In the genomic region with DNA sequence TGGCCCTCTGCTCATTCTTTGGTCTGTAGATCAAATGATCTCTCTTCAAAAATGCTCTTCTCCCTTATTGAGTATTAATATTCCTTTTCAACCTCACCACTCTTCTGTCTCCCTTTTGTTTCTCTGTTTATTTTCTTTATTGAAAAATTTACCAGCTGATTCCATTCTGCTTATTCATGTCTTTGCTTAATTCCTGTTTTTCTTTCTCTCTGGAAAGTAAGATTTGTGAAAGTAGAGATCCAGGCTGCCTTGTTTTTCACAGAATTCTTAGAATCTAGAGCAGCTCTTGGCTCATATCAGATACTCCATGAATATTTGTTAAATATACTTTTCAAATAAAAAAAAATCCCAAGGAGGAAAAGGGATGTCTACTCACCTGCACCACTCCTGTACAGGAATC, we compare ENCODE assay signal across 22 cellular contexts.
DNase-seq lines count a peak whose midpoint lies in the region; ATAC-seq, FAIRE-seq and TF ChIP-seq lines count a peak whose summit lies in the region.
"Had no signal": no experiment of that assay in that cellular context is flagged by ENCODE, and none has a peak within 500 bp of the region (broad histone marks: within the 10 kb centered on the region; RNA-seq: fewer than 3 reads in every experiment).

No MANE protein-coding gene starts in this region.

- FAIRE-seq in astrocyte (lab: Jason Lieb, UNC), result no peak
- no peak for FAIRE-seq in GM12891 (lab: Jason Lieb, UNC)
- FAIRE-seq in HepG2 (lab: Jason Lieb, UNC), result no peak
- FAIRE-seq: K562, urothelium cell line had no signal

- TF ChIP-seq EP300 in HepG2 (IDR thresholded peaks at IDR 0.05; ENCODE audit: low read depth in 2 of 2, low read length in 2 of 2) (no peak), HepG2 (CRISPR knock-in tag; IDR thresholded peaks at IDR 0.05; ENCODE audit: borderline replicate concordance) (no peak)

- no peaks in the 10 kb centered on the region for H3K9me3 Mint-ChIP-seq in activated T-cell treated with anti-CD3 and anti-CD28 coated beads, Interleukin-2, amount 50 U/mL, for 24 hours
- H3K9me3 Mint-ChIP-seq in astrocyte (ENCODE audit: unreplicated experiment), result no peaks in the 10 kb centered on the region

- peak overlapping the region; percentile 81 for H3K27ac Mint-ChIP-seq in activated T-cell treated with anti-CD3 and anti-CD28 coated beads, Interleukin-2, amount 50 U/mL, for 24 hours
- no peak overlapping the region for H3K27ac Mint-ChIP-seq in astrocyte (ENCODE audit: unreplicated experiment)

- DNase-seq in activated T-cell treated with anti-CD3 and anti-CD28 coated beads, Interleukin-2, amount 50 U/mL, for 24 hours, result no peak
- DNase-seq in activated T-cell treated with anti-CD3 and anti-CD28 coated beads, Interleukin-2, amount 50 U/mL, for 48 hours, result no peak
- DNase-seq in Karpas-422, result peak; percentile 6
- no peak for DNase-seq in astrocyte (ENCODE audit: low read depth)
- DNase-seq in GM12891 (ENCODE audit: insufficient read length, low spot score), result no peak
- DNase-seq in HepG2 (ENCODE audit: low spot score), result no peak
- no peak for DNase-seq in tibial artery
- DNase-seq: activated CD4-positive, alpha-beta T cell treated with anti-CD3 and anti-CD28 coated beads, Interleukin-2, amount 50 U/mL, for 4 hours; activated T-cell treated with anti-CD3 and anti-CD28 coated beads for 4 hours; DMS79 treated with DMSO at 0.1 percent for 48 hours; effector CD8-positive, alpha-beta T cell; gastrocnemius medialis; MV-4-11; NCI-H2029; NCI-H446; NK-92 treated with Interleukin-12 subunit alpha and Interleukin-12 subunit beta, amount 100 ng/mL, for 24 hours; psoas muscle; stimulated activated CD4-positive, alpha-beta T cell treated with anti-CD3 and anti-CD28 coated beads, Interleukin-4, amount 100 ng/mL, for 1 hour had no signal

- H3K79me2 ChIP-seq in Karpas-422 (ENCODE audit: low read length), result no peaks in the 10 kb centered on the region
- no peaks in the 10 kb centered on the region for H3K79me2 ChIP-seq in astrocyte (ENCODE audit: insufficient read depth, low read length)
- H3K79me2 ChIP-seq in HepG2 (ENCODE audit: insufficient read depth, low read length), result no peaks in the 10 kb centered on the region

- peaks cover 99% of the 10 kb centered on the region for H3K36me3 Mint-ChIP-seq in activated T-cell treated with anti-CD3 and anti-CD28 coated beads, Interleukin-2, amount 50 U/mL, for 24 hours (ENCODE audit: low read depth)
- H3K36me3 Mint-ChIP-seq in astrocyte (ENCODE audit: low read depth, unreplicated experiment), result no peaks in the 10 kb centered on the region

- CTCF ChIA-PET in HepG2 (lab: Yijun Ruan, JAX; ENCODE audit: low intra/inter-chr PET ratio, low total read pairs), result no interaction called here

- TF ChIP-seq POLR2A in GM12891 (IDR thresholded peaks at IDR 0.05; ENCODE audit: low read depth, low read length) (no peak), HepG2 (IDR thresholded peaks at IDR 0.05; ENCODE audit: insufficient read depth in 1 of 2, low read depth in 2 of 2, low read length in 2 of 2) (no peak)

- H3K4me3 ChIP-seq in Karpas-422 (ENCODE audit: low read length), result no peak overlapping the region
- no peak overlapping the region for H3K4me3 ChIP-seq in astrocyte (ENCODE audit: insufficient read depth, low read depth, low read length)
- H3K4me3 ChIP-seq in skeletal muscle satellite cell (ENCODE audit: low read length), result no peak overlapping the region
- H3K4me3 ChIP-seq in HepG2 (replicated peaks in 1 of 3; ENCODE audit: insufficient read depth in 1 of 3, low read depth in 2 of 3, low read length in 3 of 3), result no peak overlapping the region
- H3K4me3 ChIP-seq in tibial artery, result no peak overlapping the region
- H3K4me3 ChIP-seq: gastrocnemius medialis, K562, psoas muscle, skin epidermis had no signal

- H4K20me1 ChIP-seq in Karpas-422 (ENCODE audit: insufficient read depth, low read depth, low read length), result no peaks in the 10 kb centered on the region
- H4K20me1 ChIP-seq in astrocyte (ENCODE audit: insufficient read depth, low read length), result no peaks in the 10 kb centered on the region
- no peaks in the 10 kb centered on the region for H4K20me1 ChIP-seq in HepG2 (ENCODE audit: insufficient read depth, low read length)

- H3K4me3 Mint-ChIP-seq in activated T-cell treated with anti-CD3 and anti-CD28 coated beads, Interleukin-2, amount 50 U/mL, for 24 hours, result no peak overlapping the region
- no peak overlapping the region for H3K4me3 Mint-ChIP-seq in astrocyte (ENCODE audit: unreplicated experiment)

- intact Hi-C loops in HepG2 (cut with micrococcal nuclease; ENCODE audit: unreplicated experiment) (no loop called here), tibial artery (cut with DNase I; ENCODE audit: low total_unique reads) (no loop called here)

- H3K4me1 Mint-ChIP-seq in activated T-cell treated with anti-CD3 and anti-CD28 coated beads, Interleukin-2, amount 50 U/mL, for 24 hours (ENCODE audit: low read depth), result peaks cover 79% of the 10 kb centered on the region
- H3K4me1 Mint-ChIP-seq in astrocyte (ENCODE audit: low read depth, unreplicated experiment), result peaks cover 17% of the 10 kb centered on the region

- in situ Hi-C loops in HepG2 (cut with HindIII; ENCODE audit: extremely low pct_ligation_motif_present, low pct_unique_long_range_greater_than_20kb), result no loop called here

- H3K9me3 ChIP-seq in Karpas-422 (ENCODE audit: low read length) (no peaks in the 10 kb centered on the region), astrocyte (ENCODE audit: insufficient read depth, low read depth, low read length) (no peaks in the 10 kb centered on the region), skeletal muscle satellite cell (replicated peaks; ENCODE audit: low read length) (no peaks in the 10 kb centered on the region), HepG2 (ENCODE audit: low read length) (no peaks in the 10 kb centered on the region), tibial artery (no peaks in the 10 kb centered on the region)
- H3K9me3 ChIP-seq: gastrocnemius medialis, psoas muscle had no signal

- no peak overlapping the region for H3K9ac ChIP-seq in Karpas-422 (ENCODE audit: low read length)
- H3K9ac ChIP-seq in astrocyte (ENCODE audit: low read length), result no peak overlapping the region
- peak overlapping the region; percentile 19 for H3K9ac ChIP-seq in skeletal muscle satellite cell (ENCODE audit: low read depth, low read length)
- no peak overlapping the region for H3K9ac ChIP-seq in HepG2 (ENCODE audit: insufficient read depth, low read depth, low read length)

- no peaks in the 10 kb centered on the region for H3K36me3 ChIP-seq in Karpas-422 (ENCODE audit: insufficient read depth, low read length)
- peaks cover 8% of the 10 kb centered on the region for H3K36me3 ChIP-seq in astrocyte (ENCODE audit: insufficient read depth, low read length)
- H3K36me3 ChIP-seq in skeletal muscle satellite cell (ENCODE audit: insufficient read depth, low read length), result peaks cover 45% of the 10 kb centered on the region
- no peaks in the 10 kb centered on the region for H3K36me3 ChIP-seq in HepG2 (replicated peaks in 1 of 2; ENCODE audit: control insufficient read depth in 1 of 2, insufficient read depth in 2 of 2, low read length in 2 of 2)
- peaks cover 0 to 9% (median 4%) of the 10 kb centered on the region in 3 donors for H3K36me3 ChIP-seq in tibial artery
- H3K36me3 ChIP-seq: gastrocnemius medialis had no signal

- H3K9me2 ChIP-seq in Karpas-422 (replicated peaks; ENCODE audit: insufficient read depth, low read length), result no peaks in the 10 kb centered on the region

- no peak overlapping the region for H3K27ac ChIP-seq in Karpas-422 (ENCODE audit: low read length)
- H3K27ac ChIP-seq in astrocyte (ENCODE audit: low read depth, low read length), result peak overlapping the region; percentile 6
- no peak overlapping the region for H3K27ac ChIP-seq in HepG2 (ENCODE audit: extremely low read length, insufficient read depth, low read length)
- H3K27ac ChIP-seq in tibial artery, result peak overlapping the region in 1 of 2 donors; percentile 37
- H3K27ac ChIP-seq: gastrocnemius medialis, psoas muscle had no signal

- H3K4me1 ChIP-seq in Karpas-422 (ENCODE audit: low read length), result no peaks in the 10 kb centered on the region
- peaks cover 29% of the 10 kb centered on the region for H3K4me1 ChIP-seq in astrocyte (ENCODE audit: insufficient read depth, low read length)
- H3K4me1 ChIP-seq in skeletal muscle satellite cell (ENCODE audit: control insufficient read depth, insufficient read depth, low read length), result peaks cover 71% of the 10 kb centered on the region
- H3K4me1 ChIP-seq in HepG2 (ENCODE audit: insufficient read depth, low read length), result no peaks in the 10 kb centered on the region
- peaks cover 0 to 48% (median 8%) of the 10 kb centered on the region in 4 donors for H3K4me1 ChIP-seq in tibial artery
- H3K4me1 ChIP-seq: gastrocnemius medialis, psoas muscle had no signal

- ATAC-seq in HepG2, result no peak
- ATAC-seq: gastrocnemius medialis, K562, psoas muscle had no signal

- H3K27me3 Mint-ChIP-seq in activated T-cell treated with anti-CD3 and anti-CD28 coated beads, Interleukin-2, amount 50 U/mL, for 24 hours, result no peaks in the 10 kb centered on the region
- H3K27me3 Mint-ChIP-seq in astrocyte (ENCODE audit: low read depth, unreplicated experiment), result no peaks in the 10 kb centered on the region

- BruUV-seq in HepG2 (replicated peaks; lab: Mats Ljungman, UMichigan), result no TSS peak

- H3K27me3 ChIP-seq in Karpas-422 (ENCODE audit: low read length), result no peaks in the 10 kb centered on the region
- H3K27me3 ChIP-seq in astrocyte (ENCODE audit: insufficient read depth, low read length), result no peaks in the 10 kb centered on the region
- H3K27me3 ChIP-seq in skeletal muscle satellite cell (ENCODE audit: control insufficient read depth, insufficient read depth, low read length), result no peaks in the 10 kb centered on the region
- no peaks in the 10 kb centered on the region for H3K27me3 ChIP-seq in HepG2 (ENCODE audit: control insufficient read depth in 1 of 2, insufficient read depth in 2 of 2, low read length in 2 of 2)
- no peaks in the 10 kb centered on the region for H3K27me3 ChIP-seq in tibial artery
- H3K27me3 ChIP-seq: gastrocnemius medialis had no signal

- POLR2A ChIA-PET in HepG2 (lab: Yijun Ruan, JAX), result no interaction called here

- H3K4me2 ChIP-seq in Karpas-422 (ENCODE audit: low read depth, low read length, poor library complexity, severe bottlenecking) (no peak overlapping the region), astrocyte (ENCODE audit: low read length) (no peak overlapping the region), skeletal muscle satellite cell (ENCODE audit: low read length) (peak overlapping the region; percentile 72), HepG2 (ENCODE audit: low read depth, low read length) (no peak overlapping the region)

- no peak for TF ChIP-seq RAD21 in HepG2 (CRISPR knock-in tag; IDR thresholded peaks at IDR 0.05)

- H2AFZ ChIP-seq in Karpas-422 (ENCODE audit: low read length) (no peak overlapping the region), astrocyte (ENCODE audit: low read depth, low read length) (no peak overlapping the region), HepG2 (ENCODE audit: low read length) (no peak overlapping the region)

- TF ChIP-seq CTCF in astrocyte (IDR thresholded peaks at IDR 0.05; ENCODE audit: insufficient read depth, low read depth, low read length), result no peak
- no peak for TF ChIP-seq CTCF in HepG2 (CRISPR knock-in tag; IDR thresholded peaks at IDR 0.05)
- TF ChIP-seq CTCF in tibial artery (IDR thresholded peaks at IDR 0.05), result no peak

TF ChIP-seq in GM12891, 5 proteins besides CTCF, POLR2A, EP300 and RAD21 (continues in another document):
- no peak for TF ChIP-seq POLR2AphosphoS5 (IDR thresholded peaks at IDR 0.05; ENCODE audit: low read depth, low read length)
